ENCODE assay signal across 1 cellular context in genomic region chr15:84653584-84653909, GRCh38.
TF ChIP-seq lines count a peak whose summit lies in the region.

No MANE protein-coding gene starts in this region.

TF ChIP-seq in H1, 55 proteins besides CTCF, POLR2A, EP300 and RAD21:
- no peak for TF ChIP-seq YY1 (IDR thresholded peaks at IDR 0.05; ENCODE audit: low read depth, low read length)
